ENCODE assay signal across 8 cellular contexts in genomic region chr1:85202092-85202863, GRCh38. TPM values are rescaled to one million over a fixed set of nuclear protein-coding genes. Genes with fewer than 3 reads are reported as not detected.
DNase-seq lines count a peak whose midpoint lies in the region; ATAC-seq and TF ChIP-seq lines count a peak whose summit lies in the region.

No MANE protein-coding gene starts in this region.

- peak in 2 of 3 experiments; percentile 11 to 71 for DNase-seq in NCI-H1417 (lab: John Stamatoyannopoulos, UW)
- no peak for DNase-seq in NCI-H1417 treated with DMSO at 0.1 percent for 48 hours (lab: John Stamatoyannopoulos, UW)
- DNase-seq in esophagus squamous epithelium (lab: John Stamatoyannopoulos, UW): no peak
- no peak for DNase-seq in sigmoid colon
- DNase-seq in stimulated activated CD4-positive, alpha-beta T cell treated with anti-CD3 and anti-CD28 coated beads, Interleukin-12 subunit alpha, Interleukin-12 subunit beta, amount 100 ng/mL, for 4 hours: no peak
- no peak for DNase-seq in glomerular visceral epithelial cell (ENCODE audit: extremely low spot score)

- H3K4me3 ChIP-seq in OCI-LY3 (ENCODE audit: low read length) (peak overlapping the region; percentile 89), esophagus squamous epithelium (peak overlapping the region; percentile 87 to 92 (median 88)), sigmoid colon (peak overlapping the region; percentile 73 to 98 (median 88))

- TF ChIP-seq CTCF in OCI-LY3 (IDR thresholded peaks at IDR 0.05; ENCODE audit: low read depth, low read length) (no peak), esophagus squamous epithelium (IDR thresholded peaks at IDR 0.05) (no peak), sigmoid colon (IDR thresholded peaks at IDR 0.05) (no peak)

- H3K9me3 ChIP-seq in OCI-LY3 (ENCODE audit: insufficient read depth, low read length): no peaks in the 10 kb centered on the region
- H3K9me3 ChIP-seq in esophagus squamous epithelium: no peaks in the 10 kb centered on the region
- H3K9me3 ChIP-seq in sigmoid colon: no peaks in the 10 kb centered on the region

- peaks cover 15% of the 10 kb centered on the region for H3K79me2 ChIP-seq in OCI-LY3 (ENCODE audit: low read length)

- TF ChIP-seq EP300 in sigmoid colon (IDR thresholded peaks at IDR 0.05): no peak

- H3K4me1 ChIP-seq in OCI-LY3 (ENCODE audit: low read length) (peaks cover 17% of the 10 kb centered on the region), esophagus squamous epithelium (peaks cover 0 to 51% (median 5%) of the 10 kb centered on the region in 3 donors), sigmoid colon (peaks cover 0 to 42% (median 12%) of the 10 kb centered on the region in 4 donors)

- ATAC-seq in GM21786 (IDR thresholded peaks at IDR 0.05; ENCODE audit: unreplicated experiment): no peak

- H4K20me1 ChIP-seq in OCI-LY3 (ENCODE audit: insufficient read depth, low read length): no peaks in the 10 kb centered on the region

- H3K9ac ChIP-seq in OCI-LY3 (ENCODE audit: low read length): peak overlapping the region; percentile 85

- no peaks in the 10 kb centered on the region for H3K36me3 ChIP-seq in OCI-LY3 (replicated peaks; ENCODE audit: low read depth, low read length)
- no peaks in the 10 kb centered on the region for H3K36me3 ChIP-seq in esophagus squamous epithelium
- no peaks in the 10 kb centered on the region for H3K36me3 ChIP-seq in sigmoid colon

- intact Hi-C loops in esophagus squamous epithelium (cut with DNase I): no loop called here
- intact Hi-C loops in sigmoid colon (cut with DNase I): loop anchor here (5.0 kb wide), 3 partner anchors 40 to 705 kb away; partner anchors contain the start of gene C1orf52

- H3K27ac ChIP-seq in OCI-LY3 (ENCODE audit: low read length) (peak overlapping the region; percentile 73; the same call in 1 of the 2 replicates), esophagus squamous epithelium (peak overlapping the region; percentile 81 to 97 (median 90)), sigmoid colon (peak overlapping the region; percentile 93 to 99 (median 99))

- TF ChIP-seq POLR2A in esophagus squamous epithelium (IDR thresholded peaks at IDR 0.05): no peak
- TF ChIP-seq POLR2A in sigmoid colon (IDR thresholded peaks at IDR 0.05): no peak

- 18% methylated on average over 14 of the region's 14 CpGs for WGBS in esophagus squamous epithelium, 2 donors
- 6 to 17% methylated on average over 14 of the region's 14 CpGs for WGBS in sigmoid colon, 2 donors

- peak overlapping the region; percentile 87 for H2AFZ ChIP-seq in OCI-LY3 (ENCODE audit: low read depth, low read length)

- H3K27me3 ChIP-seq in OCI-LY3 (ENCODE audit: low read depth, low read length): no peaks in the 10 kb centered on the region
- peaks cover 0 to 32% (median 0%) of the 10 kb centered on the region in 4 donors for H3K27me3 ChIP-seq in esophagus squamous epithelium
- H3K27me3 ChIP-seq in sigmoid colon: no peaks in the 10 kb centered on the region

- H3K4me2 ChIP-seq in OCI-LY3 (ENCODE audit: low read length): peak overlapping the region; percentile 79

RNA-seq across cellular contexts. Expression of gene SYDE2, which starts 1.5 kb away (rescaled TPM):
- 10 to 100 TPM in 1 of 4 donors, 1 to 10 TPM in 3; 2.8 to 10.9 (median 4.4) TPM for total RNA-seq in esophagus squamous epithelium
- total RNA-seq in sigmoid colon: 10 to 100 TPM; 39.3 to 87.3 (median 54.6) TPM
- 1 to 10 TPM in 2 of 3 donors, under 1 TPM in 1; 0.46 to 2.4 (median 1.2) TPM for polyA plus RNA-seq in sigmoid colon

RNA-seq across cellular contexts. Expression of gene C1orf52, which starts 57.2 kb away (rescaled TPM):
- total RNA-seq in esophagus squamous epithelium (10 to 100 TPM in 3 of 4 donors, 1 to 10 TPM in 1; 9.1 to 15.2 (median 12.2) TPM), sigmoid colon (10 to 100 TPM in 3 of 4 donors, 1 to 10 TPM in 1; 8.9 to 31.1 (median 19.4) TPM)
- 10 to 100 TPM; 13.2 to 24.0 (median 13.4) TPM for polyA plus RNA-seq in sigmoid colon

Comparison
In these comparisons a context has a peak if more than half of its experiments do, and no peak if none do; other contexts are left out.
1. DNase-seq: peak in NCI-H1417 (2 of 3); none in NCI-H1417 treated with DMSO at 0.1 percent for 48 hours (single experiment), esophagus squamous epithelium (single experiment), sigmoid colon (single experiment), stimulated activated CD4-positive, alpha-beta T cell treated with anti-CD3 and anti-CD28 coated beads, Interleukin-12 subunit alpha, Interleukin-12 subunit beta, amount 100 ng/mL, for 4 hours (single experiment) and glomerular visceral epithelial cell (single experiment).
2. Peak in every context shown above with its lines, with median percentiles within 50 percentile points of each other: H3K27ac ChIP-seq and H3K4me3 ChIP-seq.